Comparison of ENCODE assay signal across 11 cellular contexts in the genomic region with DNA sequence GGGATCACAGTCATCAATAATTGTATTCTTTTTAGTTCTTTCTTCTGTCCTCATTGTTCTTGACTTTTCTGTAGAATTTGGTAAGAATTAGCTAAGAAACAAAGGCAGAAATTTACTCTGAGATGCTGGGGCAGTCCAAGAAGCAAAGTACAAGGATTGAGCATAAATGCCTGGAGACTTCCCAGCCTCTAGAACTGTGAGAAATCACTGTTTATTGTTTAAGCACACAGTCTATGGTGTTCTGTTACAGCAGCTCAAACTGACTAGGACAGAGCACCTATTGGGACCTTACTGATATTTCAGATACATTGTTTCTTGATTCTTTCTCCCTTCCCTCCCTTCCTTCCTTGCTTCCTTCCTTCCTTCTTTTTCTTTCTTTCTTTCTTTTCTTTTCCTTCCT.
"Had no signal": no experiment of that assay in that cellular context is flagged by ENCODE, and none has a peak within 500 bp of the region (broad histone marks: within the 10 kb centered on the region; RNA-seq: fewer than 3 reads in every experiment).

No MANE protein-coding gene starts in this region.

- H3K27me3 ChIP-seq: adrenal gland, body of pancreas, gastroesophageal sphincter, right atrium auricular region, tibial artery had no signal

- H3K27ac ChIP-seq: adrenal gland, body of pancreas, gastroesophageal sphincter, lower lobe of right lung, right atrium auricular region, tibial artery had no signal

- H3K4me3 ChIP-seq: adrenal gland, body of pancreas, gastroesophageal sphincter, lower lobe of right lung, right atrium auricular region, tibial artery had no signal

- H3K9me3 ChIP-seq: adrenal gland, body of pancreas, gastroesophageal sphincter, lower lobe of right lung, right atrium auricular region, tibial artery had no signal

- DNase-seq: activated naive CD4-positive, alpha-beta T cell treated with anti-CD3 and anti-CD28 coated beads, Interleukin-2, amount 10 ng/mL, durations not matched to agents 7 days and 5 days; adrenal gland; body of pancreas; cerebellar nuclear complex; lower lobe of right lung; naive thymus-derived CD4-positive, alpha-beta T cell; tibial artery had no signal

- H3K36me3 ChIP-seq: adrenal gland, gastroesophageal sphincter, lower lobe of right lung, right atrium auricular region, tibial artery had no signal

- H3K4me1 ChIP-seq: adrenal gland, gastroesophageal sphincter, lower lobe of right lung, right atrium auricular region, tibial artery had no signal

- ATAC-seq: activated CD4-positive, CD25-positive, alpha-beta regulatory T cell treated with anti-CD3 and anti-CD28 coated beads, Interleukin-2, amount 50 U/mL, for 24 hours; body of pancreas; gastroesophageal sphincter; lower lobe of right lung; naive thymus-derived CD4-positive, alpha-beta T cell; stimulated activated effector memory CD8-positive, alpha-beta T cell treated with anti-CD3 and anti-CD28 coated beads, Interleukin-12 subunit alpha, Interleukin-12 subunit beta, amount 100 ng/mL, for 72 hours had no signal
